ENCODE assay signal across 16 cellular contexts in the genomic region with DNA sequence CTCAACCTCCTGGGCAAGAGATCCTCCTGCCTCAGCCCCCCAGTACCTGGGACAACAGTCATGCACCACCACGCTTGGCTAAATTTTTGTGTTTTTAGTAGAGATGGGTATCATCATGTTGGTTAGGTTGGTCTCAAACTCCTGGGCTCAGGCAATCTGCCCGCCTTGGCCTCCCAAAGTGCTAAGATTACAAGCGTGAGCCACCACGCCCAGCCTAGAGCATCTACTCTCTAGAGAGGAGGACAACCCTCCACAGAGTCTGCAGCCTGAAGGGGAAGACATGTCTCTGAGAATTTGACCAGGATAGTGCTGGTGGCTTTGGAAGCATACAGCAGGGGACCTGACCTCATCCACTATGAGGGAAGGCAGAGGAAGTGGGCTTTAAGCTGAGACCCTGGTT. TPM values are rescaled to one million over a fixed set of nuclear protein-coding genes. Genes with fewer than 3 reads are reported as not detected.
DNase-seq lines count a peak whose midpoint lies in the region; ATAC-seq lines count a peak whose summit lies in the region.
"Had no signal": no experiment of that assay in that cellular context is flagged by ENCODE, and none has a peak within 500 bp of the region (broad histone marks: within the 10 kb centered on the region; RNA-seq: fewer than 3 reads in every experiment).

No MANE protein-coding gene starts in this region.

- POLR2A ChIA-PET in activated naive CD8-positive, alpha-beta T cell treated with anti-CD3 and anti-CD28 coated beads, Interleukin-2, amount 10 ng/mL, durations not matched to agents 7 days and 5 days (lab: Charles Lee): interaction anchor here (1.0 kb wide), 1 partner anchor 9 kb away, joined by 3 read pairs; no protein-coding TSS in a partner anchor

- ATAC-seq in activated naive CD8-positive, alpha-beta T cell treated with anti-CD3 and anti-CD28 coated beads, Interleukin-2, amount 10 ng/mL, durations not matched to agents 7 days and 5 days (ENCODE audit: low read depth): no peak
- ATAC-seq in T-helper 17 cell: no peak
- ATAC-seq in stimulated activated naive B cell treated with anti-CD40 and anti-IgM and Interleukin-4, amounts not matched to agents 10 μg/mL and 1 μg/mL and 100 μg/mL, for 72 hours (replicated peaks): no peak
- no peak for ATAC-seq in GM18909 (IDR thresholded peaks at IDR 0.05; ENCODE audit: poor library complexity, unreplicated experiment)
- ATAC-seq: CD8-positive, alpha-beta T cell had no signal

- peaks cover 12% of the 10 kb centered on the region for H3K27me3 Mint-ChIP-seq in T-helper 1 cell treated with Interleukin-12 subunit alpha and Interleukin-12 subunit beta and Interleukin-4 antibody, amounts not matched to agents 30 μg/mL and 1 μg/mL, for 36 hours (ENCODE audit: low read depth)
- H3K27me3 Mint-ChIP-seq in activated naive CD8-positive, alpha-beta T cell treated with anti-CD3 and anti-CD28 coated beads, Interleukin-2, amount 10 ng/mL, durations not matched to agents 7 days and 5 days: peaks cover 13% of the 10 kb centered on the region
- no peaks in the 10 kb centered on the region for H3K27me3 Mint-ChIP-seq in activated naive CD8-positive, alpha-beta T cell treated with anti-CD3 and anti-CD28 coated beads for 36 hours
- H3K27me3 Mint-ChIP-seq in T-helper 17 cell: peaks cover 11% of the 10 kb centered on the region
- no peaks in the 10 kb centered on the region for H3K27me3 Mint-ChIP-seq in stimulated activated naive B cell treated with anti-CD40 and anti-IgM and Interleukin-4, amounts not matched to agents 10 μg/mL and 1 μg/mL and 100 μg/mL, for 72 hours

- DNase-seq in T-helper 1 cell: no peak
- DNase-seq in activated naive CD8-positive, alpha-beta T cell treated with anti-CD3 and anti-CD28 coated beads, Interleukin-2, amount 10 ng/mL, durations not matched to agents 7 days and 5 days: no peak
- DNase-seq in activated naive CD8-positive, alpha-beta T cell treated with anti-CD3 and anti-CD28 coated beads for 36 hours: no peak
- no peak for DNase-seq in T-helper 17 cell
- DNase-seq in stimulated activated naive B cell treated with anti-CD40 and anti-IgM and Interleukin-4, amounts not matched to agents 10 μg/mL and 1 μg/mL and 100 μg/mL, for 72 hours: no peak
- DNase-seq in HuH-7 (ENCODE audit: low spot score): no peak
- DNase-seq: CD8-positive, alpha-beta T cell; COR-L47; DMS153; DMS79 treated with DMSO at 0.1 percent for 48 hours; EL; GOT3 had no signal

- H3K4me1 Mint-ChIP-seq in T-helper 1 cell treated with Interleukin-12 subunit alpha and Interleukin-12 subunit beta and Interleukin-4 antibody, amounts not matched to agents 30 μg/mL and 1 μg/mL, for 36 hours (ENCODE audit: low read depth): peaks cover 30% of the 10 kb centered on the region
- peaks cover 36% of the 10 kb centered on the region for H3K4me1 Mint-ChIP-seq in activated naive CD8-positive, alpha-beta T cell treated with anti-CD3 and anti-CD28 coated beads, Interleukin-2, amount 10 ng/mL, durations not matched to agents 7 days and 5 days
- H3K4me1 Mint-ChIP-seq in activated naive CD8-positive, alpha-beta T cell treated with anti-CD3 and anti-CD28 coated beads for 36 hours: peaks cover 25% of the 10 kb centered on the region
- H3K4me1 Mint-ChIP-seq in T-helper 17 cell: peaks cover 32% of the 10 kb centered on the region
- H3K4me1 Mint-ChIP-seq in stimulated activated naive B cell treated with anti-CD40 and anti-IgM and Interleukin-4, amounts not matched to agents 10 μg/mL and 1 μg/mL and 100 μg/mL, for 72 hours: peaks cover 25 to 41% of the 10 kb centered on the region in 2 donors

- peak overlapping the region; percentile 32 for H3K27ac Mint-ChIP-seq in T-helper 1 cell treated with Interleukin-12 subunit alpha and Interleukin-12 subunit beta and Interleukin-4 antibody, amounts not matched to agents 30 μg/mL and 1 μg/mL, for 36 hours
- H3K27ac Mint-ChIP-seq in activated naive CD8-positive, alpha-beta T cell treated with anti-CD3 and anti-CD28 coated beads, Interleukin-2, amount 10 ng/mL, durations not matched to agents 7 days and 5 days: peak overlapping the region; percentile 54
- H3K27ac Mint-ChIP-seq in activated naive CD8-positive, alpha-beta T cell treated with anti-CD3 and anti-CD28 coated beads for 36 hours: no peak overlapping the region
- H3K27ac Mint-ChIP-seq in T-helper 17 cell: peak overlapping the region; percentile 19
- H3K27ac Mint-ChIP-seq in stimulated activated naive B cell treated with anti-CD40 and anti-IgM and Interleukin-4, amounts not matched to agents 10 μg/mL and 1 μg/mL and 100 μg/mL, for 72 hours: peak overlapping the region; percentile 82
- H3K27ac Mint-ChIP-seq: CD14-positive monocyte; CD8-positive, alpha-beta T cell had no signal

- no peaks in the 10 kb centered on the region for H3K36me3 Mint-ChIP-seq in T-helper 1 cell treated with Interleukin-12 subunit alpha and Interleukin-12 subunit beta and Interleukin-4 antibody, amounts not matched to agents 30 μg/mL and 1 μg/mL, for 36 hours (ENCODE audit: low read depth)
- H3K36me3 Mint-ChIP-seq in activated naive CD8-positive, alpha-beta T cell treated with anti-CD3 and anti-CD28 coated beads, Interleukin-2, amount 10 ng/mL, durations not matched to agents 7 days and 5 days: no peaks in the 10 kb centered on the region
- no peaks in the 10 kb centered on the region for H3K36me3 Mint-ChIP-seq in activated naive CD8-positive, alpha-beta T cell treated with anti-CD3 and anti-CD28 coated beads for 36 hours
- H3K36me3 Mint-ChIP-seq in T-helper 17 cell (ENCODE audit: low read depth): no peaks in the 10 kb centered on the region
- peaks cover 3% of the 10 kb centered on the region in 2 donors for H3K36me3 Mint-ChIP-seq in stimulated activated naive B cell treated with anti-CD40 and anti-IgM and Interleukin-4, amounts not matched to agents 10 μg/mL and 1 μg/mL and 100 μg/mL, for 72 hours
- H3K36me3 Mint-ChIP-seq: CD14-positive monocyte; CD8-positive, alpha-beta T cell had no signal

- H3K4me3 Mint-ChIP-seq in T-helper 1 cell treated with Interleukin-12 subunit alpha and Interleukin-12 subunit beta and Interleukin-4 antibody, amounts not matched to agents 30 μg/mL and 1 μg/mL, for 36 hours: no peak overlapping the region
- H3K4me3 Mint-ChIP-seq in activated naive CD8-positive, alpha-beta T cell treated with anti-CD3 and anti-CD28 coated beads, Interleukin-2, amount 10 ng/mL, durations not matched to agents 7 days and 5 days: no peak overlapping the region
- H3K4me3 Mint-ChIP-seq in activated naive CD8-positive, alpha-beta T cell treated with anti-CD3 and anti-CD28 coated beads for 36 hours: no peak overlapping the region
- H3K4me3 Mint-ChIP-seq in T-helper 17 cell: no peak overlapping the region
- H3K4me3 Mint-ChIP-seq in stimulated activated naive B cell treated with anti-CD40 and anti-IgM and Interleukin-4, amounts not matched to agents 10 μg/mL and 1 μg/mL and 100 μg/mL, for 72 hours: no peak overlapping the region
- H3K4me3 Mint-ChIP-seq: CD14-positive monocyte; CD8-positive, alpha-beta T cell had no signal

- no peaks in the 10 kb centered on the region for H3K9me3 ChIP-seq in T-helper 17 cell (ENCODE audit: control insufficient read depth, low read length, poor library complexity, severe bottlenecking)
- H3K9me3 ChIP-seq: HAP-1 had no signal

- H3K9me3 Mint-ChIP-seq in T-helper 1 cell treated with Interleukin-12 subunit alpha and Interleukin-12 subunit beta and Interleukin-4 antibody, amounts not matched to agents 30 μg/mL and 1 μg/mL, for 36 hours: no peaks in the 10 kb centered on the region
- H3K9me3 Mint-ChIP-seq in activated naive CD8-positive, alpha-beta T cell treated with anti-CD3 and anti-CD28 coated beads, Interleukin-2, amount 10 ng/mL, durations not matched to agents 7 days and 5 days: no peaks in the 10 kb centered on the region
- H3K9me3 Mint-ChIP-seq in activated naive CD8-positive, alpha-beta T cell treated with anti-CD3 and anti-CD28 coated beads for 36 hours: no peaks in the 10 kb centered on the region
- H3K9me3 Mint-ChIP-seq in stimulated activated naive B cell treated with anti-CD40 and anti-IgM and Interleukin-4, amounts not matched to agents 10 μg/mL and 1 μg/mL and 100 μg/mL, for 72 hours: no peaks in the 10 kb centered on the region
- H3K9me3 Mint-ChIP-seq: CD8-positive, alpha-beta T cell had no signal

RNA-seq across cellular contexts. Expression of a gene that starts 4.7 kb away (rescaled TPM):
- total RNA-seq in activated naive CD8-positive, alpha-beta T cell treated with anti-CD3 and anti-CD28 coated beads, Interleukin-2, amount 10 ng/mL, durations not matched to agents 7 days and 5 days: 100 to 1,000 TPM; 149 to 155 TPM
- total RNA-seq in activated naive CD8-positive, alpha-beta T cell treated with anti-CD3 and anti-CD28 coated beads for 36 hours: 100 to 1,000 TPM; 161 to 165 TPM
- total RNA-seq in T-helper 17 cell: 100 to 1,000 TPM; 112 to 117 TPM

RNA-seq across cellular contexts. Expression of a gene that starts 46.3 kb away (rescaled TPM):
- total RNA-seq in activated naive CD8-positive, alpha-beta T cell treated with anti-CD3 and anti-CD28 coated beads, Interleukin-2, amount 10 ng/mL, durations not matched to agents 7 days and 5 days: 100 to 1,000 TPM; 112 to 115 TPM
- 10 to 100 TPM; 46.6 to 55.5 TPM for total RNA-seq in activated naive CD8-positive, alpha-beta T cell treated with anti-CD3 and anti-CD28 coated beads for 36 hours
- 10 to 100 TPM; 70.1 to 70.2 TPM for total RNA-seq in T-helper 17 cell
